In the genomic region with DNA sequence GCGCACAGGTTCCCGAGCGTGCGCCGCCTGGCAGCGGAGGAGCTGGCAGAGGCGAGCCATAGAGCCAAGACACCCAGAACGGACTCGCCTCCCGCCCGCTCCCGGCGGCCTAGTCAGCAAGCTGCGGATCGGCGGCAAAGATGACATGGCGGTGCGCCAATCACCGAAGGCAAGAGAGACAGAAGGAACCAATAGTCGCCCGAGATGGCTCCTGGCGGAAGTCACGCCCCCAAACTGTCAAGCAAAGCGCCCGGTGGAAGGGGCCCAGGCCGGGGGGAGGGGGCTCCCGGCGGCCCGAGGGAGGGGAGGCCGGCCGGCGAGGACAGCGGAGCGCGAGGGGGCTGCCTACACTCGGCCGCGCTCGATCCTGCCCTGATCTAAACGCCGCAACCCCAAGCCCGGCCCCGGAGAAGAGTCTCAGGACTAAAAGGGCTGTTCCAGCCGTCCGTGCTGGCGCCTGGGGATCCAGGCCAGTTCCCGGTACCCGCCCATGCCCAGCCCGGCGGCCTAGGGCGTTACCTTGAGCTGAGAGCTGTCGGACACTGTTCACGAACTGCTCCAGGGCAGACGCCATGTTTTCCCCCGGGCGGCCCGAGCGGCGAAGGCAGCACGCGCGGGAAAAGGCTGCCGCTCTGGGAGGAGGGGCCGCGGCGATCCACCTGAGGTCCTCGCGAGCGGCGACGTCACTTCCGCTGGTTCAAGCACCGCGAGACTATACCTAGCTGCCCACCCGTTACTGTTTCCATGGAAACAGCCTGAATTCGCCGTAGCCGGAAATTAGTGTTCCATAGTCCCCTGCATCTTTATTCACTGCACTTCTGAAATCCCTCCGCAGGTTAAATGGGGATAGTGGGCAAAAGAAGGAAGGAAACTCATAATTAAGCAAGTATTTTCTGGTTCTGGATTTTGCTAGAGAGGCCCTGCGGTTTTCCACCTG, we compare ENCODE assay signal across 8 cellular contexts. TPM values are rescaled to one million over a fixed set of nuclear protein-coding genes. Genes with fewer than 3 reads are reported as not detected.
DNase-seq lines count a peak whose midpoint lies in the region; ATAC-seq and TF ChIP-seq lines count a peak whose summit lies in the region.

A gene (minus strand): TSS at position 634 of the 937 bp plus-strand sequence. CDS start 60 bp downstream, at position 574.

- DNase-seq in BJ (ENCODE audit: low read depth) (peak; percentile 78), NCI-H526 treated with DMSO at 0.1 percent for 48 hours (lab: John Stamatoyannopoulos, UW) (peak; percentile 84), coronary artery (ENCODE audit: low spot score) (peak; percentile 99), left colon (peak; percentile 99)
- DNase-seq in activated CD4-positive, alpha-beta T cell treated with anti-CD3 and anti-CD28 coated beads, Interleukin-2, amount 10 ng/mL, durations not matched to agents 24 days and 14 days = peak; percentile 99
- DNase-seq in stimulated activated CD4-positive, alpha-beta T cell treated with anti-CD3 and anti-CD28 coated beads, Interleukin-1b, Interleukin-23, amount 100 ng/mL, for 48 hours = peak; percentile 98

- H3K4me1 Mint-ChIP-seq in activated CD4-positive, alpha-beta T cell treated with anti-CD3 and anti-CD28 coated beads, Interleukin-2, amount 10 ng/mL, durations not matched to agents 24 days and 14 days = peaks cover 33% of the 10 kb centered on the region

- H3K4me3 ChIP-seq in BJ (ENCODE audit: low read depth, low read length) = peak within 1 kb of the TSS; percentile 61
- peak within 1 kb of the TSS; percentile 81 for H3K4me3 ChIP-seq in coronary artery

- peaks cover 2% of the 10 kb centered on the region for H3K27me3 Mint-ChIP-seq in activated CD4-positive, alpha-beta T cell treated with anti-CD3 and anti-CD28 coated beads, Interleukin-2, amount 10 ng/mL, durations not matched to agents 24 days and 14 days

- intact Hi-C loops in activated CD4-positive, alpha-beta T cell treated with anti-CD3 and anti-CD28 coated beads, Interleukin-2, amount 10 ng/mL, durations not matched to agents 24 days and 14 days (cut with micrococcal nuclease) = loop anchor here (1.0 to 5.0 kb wide), 3 partner anchors 22 to 74 kb away; a partner anchor contains a TSS
- intact Hi-C loops in left colon (cut with DNase I, micrococcal nuclease) = no loop called here

- H3K9me3 Mint-ChIP-seq in activated CD4-positive, alpha-beta T cell treated with anti-CD3 and anti-CD28 coated beads, Interleukin-2, amount 10 ng/mL, durations not matched to agents 24 days and 14 days = no peaks in the 10 kb centered on the region

- peak within 1 kb of the TSS; percentile 92 to 94 for H3K27ac ChIP-seq in coronary artery

- CTCF ChIA-PET in BJ (lab: Yijun Ruan, JAX) = interaction anchor here (0.6 to 1.0 kb wide), 4 partner anchors 23 to 262 kb away, joined by 3 to 4 read pairs (median 3); no protein-coding TSS in a partner anchor

- no peaks in the 10 kb centered on the region for H3K27me3 ChIP-seq in BJ (ENCODE audit: control insufficient read depth, insufficient read depth, low read length)

- peaks cover 2% of the 10 kb centered on the region; the same call in 1 of the 2 replicates for H3K36me3 ChIP-seq in BJ (ENCODE audit: control insufficient read depth, insufficient read depth, low read length)

- H3K4me3 Mint-ChIP-seq in activated CD4-positive, alpha-beta T cell treated with anti-CD3 and anti-CD28 coated beads, Interleukin-2, amount 10 ng/mL, durations not matched to agents 24 days and 14 days = peak within 1 kb of the TSS; percentile 97

- POLR2A ChIA-PET in BJ (lab: Charles Lee) = interaction anchor here (0.6 to 1.0 kb wide), 3 partner anchors 8 to 1118 kb away, joined by 3 to 4 read pairs (median 4); no protein-coding TSS in a partner anchor

- TF ChIP-seq CTCF in BJ (IDR thresholded peaks at IDR 0.05; ENCODE audit: insufficient read depth, low read depth, low read length) (no peak), coronary artery (IDR thresholded peaks at IDR 0.05) (no peak)

- peak; percentile 92 for ATAC-seq in GM19324 (IDR thresholded peaks at IDR 0.05; ENCODE audit: low FRiP score, unreplicated experiment)
- ATAC-seq in HG03469 (IDR thresholded peaks at IDR 0.05; ENCODE audit: unreplicated experiment) = peak; percentile 76
- ATAC-seq in left colon = peak; percentile 95

- H3K27ac Mint-ChIP-seq in activated CD4-positive, alpha-beta T cell treated with anti-CD3 and anti-CD28 coated beads, Interleukin-2, amount 10 ng/mL, durations not matched to agents 24 days and 14 days = peak within 1 kb of the TSS; percentile 93

- peaks cover 12% of the 10 kb centered on the region for H3K36me3 Mint-ChIP-seq in activated CD4-positive, alpha-beta T cell treated with anti-CD3 and anti-CD28 coated beads, Interleukin-2, amount 10 ng/mL, durations not matched to agents 24 days and 14 days (ENCODE audit: low read depth)

RNA-seq across cellular contexts. Expression of the gene that starts here (rescaled TPM):
- polyA plus RNA-seq in BJ (2011; rRNA removed) = 73.3 and 97.2 TPM in 2 replicates
- 31.2 and 38.5 TPM in 2 replicates for polyA minus RNA-seq in BJ (2011; rRNA and poly(A)+ RNA removed)
- 125 and 133 TPM in 2 replicates for total RNA-seq in activated CD4-positive, alpha-beta T cell treated with anti-CD3 and anti-CD28 coated beads, Interleukin-2, amount 10 ng/mL, durations not matched to agents 24 days and 14 days
- 10 to 100 TPM; 33.8 to 40.7 TPM for total RNA-seq in left colon

Comparison
In these comparisons a context has a peak if more than half of its experiments do, and no peak if none do; other contexts are left out.
1. Peak in every context shown above with its lines: DNase-seq, ATAC-seq, H3K4me3 ChIP-seq and H3K27ac ChIP-seq.